Comparison of ENCODE assay signal across 8 cellular contexts in the genomic region with DNA sequence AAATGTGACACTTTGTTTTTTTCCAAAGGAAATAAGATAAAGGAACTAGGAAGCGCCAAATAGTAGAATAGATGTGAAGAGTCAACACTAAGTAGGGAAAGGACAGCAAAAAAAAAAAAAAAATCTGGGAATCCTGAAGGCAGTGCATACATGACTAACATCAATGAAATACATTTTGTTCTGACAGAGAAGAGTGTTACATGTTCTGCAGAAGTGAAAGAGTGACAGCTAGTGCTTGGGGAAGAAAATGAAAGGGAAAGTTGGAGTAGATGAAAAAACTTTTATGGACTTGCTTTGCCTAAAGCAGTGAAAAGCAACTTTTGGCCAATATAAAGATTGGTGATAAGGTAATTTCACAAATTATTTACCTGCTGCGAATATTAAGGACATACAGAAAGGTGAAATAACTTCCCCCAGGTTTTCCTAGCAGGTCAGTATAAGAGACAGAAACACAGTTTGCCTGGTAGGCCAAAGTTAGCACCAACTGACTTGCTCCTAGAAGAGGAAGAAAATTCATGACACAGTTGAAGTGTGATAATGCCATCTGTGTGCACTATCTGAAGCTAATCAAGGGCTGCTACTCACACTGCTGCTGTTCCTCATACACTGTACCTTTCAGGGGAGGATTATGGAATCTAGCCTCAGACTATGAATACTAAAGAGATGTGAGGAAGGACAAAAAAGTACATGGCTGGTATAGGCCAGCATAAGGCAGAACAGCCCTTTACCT. TPM values are rescaled to one million over a fixed set of nuclear protein-coding genes. Genes with fewer than 3 reads are reported as not detected.
DNase-seq lines count a peak whose midpoint lies in the region; ATAC-seq and TF ChIP-seq lines count a peak whose summit lies in the region.

No MANE protein-coding gene starts in this region.

- H2AFZ ChIP-seq in ACC112 (ENCODE audit: low read length, unreplicated experiment) (peak overlapping the region; percentile 7), fibroblast of lung (ENCODE audit: low read length) (peak overlapping the region; percentile 29)

- DNase-seq in fibroblast of lung (ENCODE audit: low read depth in 2 of 2) (peak in 1 of 2 donors; percentile 31), SIG-M5 (lab: John Stamatoyannopoulos, UW) (no peak)
- DNase-seq in effector memory CD4-positive, alpha-beta T cell = no peak

- ATAC-seq in GM19438 (IDR thresholded peaks at IDR 0.05; ENCODE audit: low read depth, unreplicated experiment) (peak; percentile 57), HG03520 (IDR thresholded peaks at IDR 0.05; ENCODE audit: unreplicated experiment) (no peak), GM21367 (IDR thresholded peaks at IDR 0.05; ENCODE audit: unreplicated experiment) (no peak)

- H3K36me3 ChIP-seq in ACC112 (ENCODE audit: insufficient read depth, low read length) (peaks cover 8% of the 10 kb centered on the region), fibroblast of lung (ENCODE audit: control insufficient read depth, insufficient read depth, low read length) (no peaks in the 10 kb centered on the region)
- H3K36me3 ChIP-seq in effector memory CD4-positive, alpha-beta T cell (ENCODE audit: control insufficient read depth, insufficient read depth, low read length) = peaks cover 7% of the 10 kb centered on the region

- no peaks in the 10 kb centered on the region for H3K9me3 ChIP-seq in fibroblast of lung (ENCODE audit: control insufficient read depth, insufficient read depth, low read depth, low read length)
- no peaks in the 10 kb centered on the region for H3K9me3 ChIP-seq in effector memory CD4-positive, alpha-beta T cell (ENCODE audit: control insufficient read depth, low read length)

- no peak overlapping the region for H3K9ac ChIP-seq in fibroblast of lung (ENCODE audit: insufficient read depth, low read length)

- no peak overlapping the region for H3K27ac ChIP-seq in ACC112 (ENCODE audit: low read depth, low read length)
- H3K27ac ChIP-seq in fibroblast of lung (ENCODE audit: insufficient read depth, low read length) = peak overlapping the region; percentile 34
- no peak overlapping the region for H3K27ac ChIP-seq in effector memory CD4-positive, alpha-beta T cell (ENCODE audit: insufficient read depth, low read length, poor library complexity, severe bottlenecking)

- peak overlapping the region; percentile 40 for H3K4me2 ChIP-seq in fibroblast of lung (ENCODE audit: extremely low read depth, insufficient read depth, low read length)

- H3K27me3 ChIP-seq in ACC112 (ENCODE audit: insufficient read depth, low read length) = no peaks in the 10 kb centered on the region
- H3K27me3 ChIP-seq in fibroblast of lung (ENCODE audit: control insufficient read depth, insufficient read depth, low read length) = no peaks in the 10 kb centered on the region
- no peaks in the 10 kb centered on the region for H3K27me3 ChIP-seq in effector memory CD4-positive, alpha-beta T cell (replicated peaks; ENCODE audit: control insufficient read depth, insufficient read depth, low read length, poor library complexity, severe bottlenecking)

- TF ChIP-seq CTCF in LNCAP (IDR thresholded peaks at IDR 0.05) (peak; percentile 29; the same call in 1 of the 2 replicates), fibroblast of lung (conservative IDR thresholded peaks at IDR 0.05 in 1 of 2, IDR thresholded peaks at IDR 0.05 in 1 of 2; ENCODE audit: low read depth in 1 of 2, low read length in 2 of 2) (no peak)

- no peaks in the 10 kb centered on the region for H4K20me1 ChIP-seq in fibroblast of lung (ENCODE audit: control insufficient read depth, extremely low read depth, insufficient read depth, low read length)

- H3K79me2 ChIP-seq in ACC112 (ENCODE audit: control insufficient read depth, insufficient read depth, low read length, unreplicated experiment) = no peaks in the 10 kb centered on the region
- H3K79me2 ChIP-seq in fibroblast of lung (ENCODE audit: control insufficient read depth, insufficient read depth, low read length) = no peaks in the 10 kb centered on the region

- H3K4me1 ChIP-seq in ACC112 (ENCODE audit: control insufficient read depth, insufficient read depth, low read length, unreplicated experiment) (peaks cover 7% of the 10 kb centered on the region), fibroblast of lung (ENCODE audit: control insufficient read depth, extremely low read depth, insufficient read depth, low read length) (no peaks in the 10 kb centered on the region)
- no peaks in the 10 kb centered on the region for H3K4me1 ChIP-seq in effector memory CD4-positive, alpha-beta T cell (ENCODE audit: control insufficient read depth, insufficient read depth, low read length, poor library complexity, severe bottlenecking)

- H3K4me3 ChIP-seq in ACC112 (ENCODE audit: low read depth, low read length) (no peak overlapping the region), fibroblast of lung (replicated peaks in 1 of 4; ENCODE audit: control extremely low read depth in 1 of 4, insufficient read depth in 1 of 4, low read depth in 3 of 4, low read length in 4 of 4) (no peak overlapping the region)
- H3K4me3 ChIP-seq in effector memory CD4-positive, alpha-beta T cell (ENCODE audit: insufficient read depth, low read depth, low read length, poor library complexity, severe bottlenecking) = no peak overlapping the region

RNA-seq across cellular contexts. Expression of gene RANBP6, which starts 38.6 kb away (rescaled TPM):
- total RNA-seq in fibroblast of lung = 22.1 and 24.9 TPM in 2 replicates
- 14.2 and 17.2 TPM in 2 replicates for polyA plus RNA-seq in fibroblast of lung
- polyA plus RNA-seq in fibroblast of lung (2012) = 14.2 and 17.5 TPM in 2 replicates
- 1.5 and 1.9 TPM in 2 replicates for polyA minus RNA-seq in fibroblast of lung (ENCODE audit: low replicate concordance)
